In the genomic region with DNA sequence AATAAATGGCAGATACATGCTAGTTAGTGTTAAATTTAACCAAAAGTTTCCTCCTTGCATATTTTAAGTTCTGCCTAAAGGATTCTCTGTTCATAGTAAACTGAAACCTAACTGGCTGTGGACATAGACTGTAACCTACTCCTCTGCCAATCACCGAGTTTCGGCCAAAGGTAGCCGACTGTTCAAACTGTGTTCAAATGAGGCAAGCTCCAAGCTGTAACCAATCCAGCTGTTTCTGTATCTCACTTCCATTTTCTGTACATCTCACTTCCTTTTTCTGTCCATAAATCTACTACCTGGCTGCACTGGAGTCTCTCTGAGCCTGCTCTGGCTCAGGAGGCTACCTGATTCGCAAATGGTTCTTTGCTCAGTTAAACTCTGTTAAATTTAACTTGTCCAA, we compare ENCODE assay signal across 18 cellular contexts. TPM values are rescaled to one million over a fixed set of nuclear protein-coding genes. Genes with fewer than 3 reads are reported as not detected.
DNase-seq lines count a peak whose midpoint lies in the region; ATAC-seq and TF ChIP-seq lines count a peak whose summit lies in the region.
"Had no signal": no experiment of that assay in that cellular context is flagged by ENCODE, and none has a peak within 500 bp of the region (broad histone marks: within the 10 kb centered on the region; RNA-seq: fewer than 3 reads in every experiment).

No MANE protein-coding gene starts in this region.

- in situ Hi-C loops in ACHN (cut with HindIII; ENCODE audit: low pct_ligation_motif_present, low pct_unique_long_range_greater_than_20kb, low sequenced_read_pairs), result no loop called here

- H3F3A ChIP-seq in GM23338 (replicated peaks; ENCODE audit: low read depth), result 0 out of 2 replicates have a peak, but pooled peaks cover 3% of the 10 kb centered on the region

- H3K4me1 ChIP-seq in GM23338 (ENCODE audit: insufficient read depth), result peaks cover 40% of the 10 kb centered on the region
- H3K4me1 ChIP-seq in endodermal cell (ENCODE audit: control insufficient read depth, insufficient read depth, low read length), result peaks cover 11% of the 10 kb centered on the region

- H3K9me3 Mint-ChIP-seq in GM23338 (no peaks in the 10 kb centered on the region; the same call in 2 of the 3 replicates), endodermal cell (no peaks in the 10 kb centered on the region)
- no peaks in the 10 kb centered on the region for H3K9me3 Mint-ChIP-seq in natural killer cell treated with Interleukin-12 subunit alpha and Interleukin-12 subunit beta and Interleukin-15 and Interleukin-18, amount 100 ng/mL, for 72 hours
- H3K9me3 Mint-ChIP-seq: activated naive CD4-positive, alpha-beta T cell treated with anti-CD3 and anti-CD28 coated beads for 36 hours; T-helper 1 cell treated with Interleukin-12 subunit alpha and Interleukin-12 subunit beta and Interleukin-4 antibody, amounts not matched to agents 30 μg/mL and 1 μg/mL, for 36 hours had no signal

- ATAC-seq in GM19023 (IDR thresholded peaks at IDR 0.05; ENCODE audit: unreplicated experiment), result peak; percentile 73
- no peak for ATAC-seq in GM23338
- peak; percentile 47 for ATAC-seq in HG03280 (IDR thresholded peaks at IDR 0.05; ENCODE audit: unreplicated experiment)
- ATAC-seq in natural killer cell treated with Interleukin-12 subunit alpha and Interleukin-12 subunit beta and Interleukin-15 and Interleukin-18, amount 100 ng/mL, for 72 hours, result no peak
- ATAC-seq: Panc1 had no signal

- H3K27ac ChIP-seq in GM23338 (ENCODE audit: low read depth) (peak overlapping the region; percentile 56), endodermal cell (ENCODE audit: low read depth, low read length) (no peak overlapping the region)

- DNase-seq in GM23338 (ENCODE audit: low spot score) (no peak), endodermal cell (no peak), HUDEP-2 (lab: John Stamatoyannopoulos, UW; ENCODE audit: unreplicated experiment in 76 of 76) (no peak), ACHN (no peak)
- no peak for DNase-seq in stimulated activated naive CD4-positive, alpha-beta T cell treated with Interleukin-2 at 50 U/mL for 16 hours (lab: John Stamatoyannopoulos, UW)
- no peak for DNase-seq in natural killer cell treated with Interleukin-12 subunit alpha and Interleukin-12 subunit beta and Interleukin-15 and Interleukin-18, amount 100 ng/mL, for 72 hours (ENCODE audit: low spot score)
- DNase-seq: activated CD4-positive, alpha-beta T cell treated with anti-CD3 and anti-CD28 coated beads, Interleukin-2, amount 50 U/mL, for 48 hours; activated naive CD4-positive, alpha-beta T cell treated with anti-CD3 and anti-CD28 coated beads for 36 hours; EL; Kasumi-1; stimulated activated CD4-positive, alpha-beta T cell treated with anti-CD3 and anti-CD28 coated beads, Interleukin-4, amount 100 ng/mL, for 4 hours had no signal

- no peaks in the 10 kb centered on the region for H3K36me3 ChIP-seq in GM23338 (ENCODE audit: insufficient read depth)
- H3K36me3 ChIP-seq in endodermal cell (ENCODE audit: control insufficient read depth, insufficient read depth, low read length), result peaks cover 8% of the 10 kb centered on the region

- no peak overlapping the region for H3K4me2 ChIP-seq in GM23338

- 78 to 93% methylated on average over 3 to 4 of the region's 4 CpGs for WGBS in endodermal cell (ENCODE audit: insufficient coverage in 1 of 2, insufficient read length in 1 of 2), 2 experiments

- H3K9ac ChIP-seq in endodermal cell (ENCODE audit: extremely low read depth, low read length, poor library complexity, severe bottlenecking), result no peak overlapping the region

- H3K27ac Mint-ChIP-seq in GM23338 (peak overlapping the region; percentile 68; the same call in 1 of the 2 replicates), endodermal cell (peak overlapping the region; percentile 84)
- no peak overlapping the region for H3K27ac Mint-ChIP-seq in natural killer cell treated with Interleukin-12 subunit alpha and Interleukin-12 subunit beta and Interleukin-15 and Interleukin-18, amount 100 ng/mL, for 72 hours
- H3K27ac Mint-ChIP-seq: activated naive CD4-positive, alpha-beta T cell treated with anti-CD3 and anti-CD28 coated beads for 36 hours; T-helper 1 cell treated with Interleukin-12 subunit alpha and Interleukin-12 subunit beta and Interleukin-4 antibody, amounts not matched to agents 30 μg/mL and 1 μg/mL, for 36 hours had no signal

- no peaks in the 10 kb centered on the region for H3K27me3 ChIP-seq in GM23338 (ENCODE audit: insufficient read depth)
- no peaks in the 10 kb centered on the region for H3K27me3 ChIP-seq in endodermal cell (ENCODE audit: control insufficient read depth, insufficient read depth, low read length, poor library complexity, severe bottlenecking)

- no peaks in the 10 kb centered on the region for H3K9me3 ChIP-seq in endodermal cell (ENCODE audit: control insufficient read depth, low read length)

- no peaks in the 10 kb centered on the region for H4K20me1 ChIP-seq in GM23338 (replicated peaks; ENCODE audit: insufficient read depth)

- H2AFZ ChIP-seq in GM23338, result no peak overlapping the region

- TF ChIP-seq CTCF in GM23338 (conservative IDR thresholded peaks at IDR 0.05; ENCODE audit: low read depth in 2 of 2), result no peak
- no peak for TF ChIP-seq CTCF in endodermal cell (conservative IDR thresholded peaks at IDR 0.05)

- no peak overlapping the region for H3K4me3 ChIP-seq in GM23338
- no peak overlapping the region for H3K4me3 ChIP-seq in endodermal cell (ENCODE audit: low read length)

- peaks cover 8% of the 10 kb centered on the region; the same call in 1 of the 2 replicates for H3K9me2 ChIP-seq in GM23338 (ENCODE audit: insufficient read depth)

- H3K4me1 Mint-ChIP-seq in GM23338 (peaks cover 49% of the 10 kb centered on the region), endodermal cell (peaks cover 79% of the 10 kb centered on the region)
- peaks cover 25% of the 10 kb centered on the region in 2 donors for H3K4me1 Mint-ChIP-seq in natural killer cell treated with Interleukin-12 subunit alpha and Interleukin-12 subunit beta and Interleukin-15 and Interleukin-18, amount 100 ng/mL, for 72 hours (ENCODE audit: low read depth in 2 of 2)

- H3K27me3 Mint-ChIP-seq in GM23338 (ENCODE audit: insufficient read depth, low read depth, poor library complexity), result peaks cover 9% of the 10 kb centered on the region
- no peaks in the 10 kb centered on the region for H3K27me3 Mint-ChIP-seq in endodermal cell (ENCODE audit: insufficient read depth)
- no peaks in the 10 kb centered on the region for H3K27me3 Mint-ChIP-seq in natural killer cell treated with Interleukin-12 subunit alpha and Interleukin-12 subunit beta and Interleukin-15 and Interleukin-18, amount 100 ng/mL, for 72 hours

- H3K4me3 Mint-ChIP-seq in GM23338 (no peak overlapping the region), endodermal cell (no peak overlapping the region)
- no peak overlapping the region for H3K4me3 Mint-ChIP-seq in natural killer cell treated with Interleukin-12 subunit alpha and Interleukin-12 subunit beta and Interleukin-15 and Interleukin-18, amount 100 ng/mL, for 72 hours
- H3K4me3 Mint-ChIP-seq: activated naive CD4-positive, alpha-beta T cell treated with anti-CD3 and anti-CD28 coated beads for 36 hours; CD14-positive monocyte; T-helper 1 cell treated with Interleukin-12 subunit alpha and Interleukin-12 subunit beta and Interleukin-4 antibody, amounts not matched to agents 30 μg/mL and 1 μg/mL, for 36 hours had no signal

- peaks cover 19% of the 10 kb centered on the region for H3K36me3 Mint-ChIP-seq in GM23338 (ENCODE audit: low read depth)
- H3K36me3 Mint-ChIP-seq in endodermal cell (ENCODE audit: low read depth), result peaks cover 5% of the 10 kb centered on the region
- H3K36me3 Mint-ChIP-seq in natural killer cell treated with Interleukin-12 subunit alpha and Interleukin-12 subunit beta and Interleukin-15 and Interleukin-18, amount 100 ng/mL, for 72 hours, result no peaks in the 10 kb centered on the region

- H3K79me2 ChIP-seq in GM23338 (replicated peaks; ENCODE audit: insufficient read depth), result no peaks in the 10 kb centered on the region

TF ChIP-seq in GM23338, 12 proteins besides CTCF, POLR2A, EP300 and RAD21 (continues in another document):
- no peak for TF ChIP-seq JUNB (IDR thresholded peaks at IDR 0.05; ENCODE audit: unreplicated experiment)
- no peak for TF ChIP-seq EZH2 (IDR thresholded peaks at IDR 0.05; ENCODE audit: low read depth, unreplicated experiment)
- no peak for TF ChIP-seq ZNF331 (CRISPR knock-in tag; IDR thresholded peaks at IDR 0.05; ENCODE audit: low read depth)

RNA-seq across cellular contexts. Expression of a gene that starts 44.1 kb away (rescaled TPM):
- not detected in 2 replicates for total RNA-seq in GM23338 (2014; rRNA removed; shearing (Covaris generic))
- 0.38 and 0.60 TPM in 2 replicates for polyA plus RNA-seq in GM23338 (2016; fragmentation: Nextera tagmentation; extraction: Ambion mirVana)
- 1 to 10 TPM; 1.2 to 2.0 TPM for total RNA-seq in endodermal cell
- polyA plus RNA-seq in endodermal cell (2013, experiment 1 of 2), result 0.18 TPM
- 0.29 TPM for polyA plus RNA-seq in endodermal cell (2013, experiment 2 of 2)
- total RNA-seq in natural killer cell treated with Interleukin-12 subunit alpha and Interleukin-12 subunit beta and Interleukin-15 and Interleukin-18, amount 100 ng/mL, for 72 hours, result not detected
- total RNA-seq: activated naive CD4-positive, alpha-beta T cell treated with anti-CD3 and anti-CD28 coated beads for 36 hours; chondrocyte; renal cortical epithelial cell had no signal
- polyA plus RNA-seq: CD14-positive monocyte had no signal

Comparison
In these comparisons a context has a peak if more than half of its experiments do, and no peak if none do; other contexts are left out.
1. ATAC-seq: peak in GM19023 (single experiment) and HG03280 (single experiment); none in GM23338 (single experiment) and natural killer cell treated with Interleukin-12 subunit alpha and Interleukin-12 subunit beta and Interleukin-15 and Interleukin-18, amount 100 ng/mL, for 72 hours (0 of 2).
2. H3K27ac Mint-ChIP-seq: peak in GM23338 (single experiment) and endodermal cell (single experiment); none in natural killer cell treated with Interleukin-12 subunit alpha and Interleukin-12 subunit beta and Interleukin-15 and Interleukin-18, amount 100 ng/mL, for 72 hours (0 of 2).